In genomic region chr10:123562811-123563580, GRCh38 we compare ENCODE assay signal across 17 cellular contexts.
"Had no signal": no experiment of that assay in that cellular context is flagged by ENCODE, and none has a peak within 500 bp of the region (broad histone marks: within the 10 kb centered on the region; RNA-seq: fewer than 3 reads in every experiment).

No MANE protein-coding gene starts in this region.

- H3K27ac ChIP-seq: body of pancreas, dorsolateral prefrontal cortex, skin epidermis had no signal

- H3K4me3 Mint-ChIP-seq: activated CD4-positive, alpha-beta T cell treated with anti-CD3 and anti-CD28 coated beads, Interleukin-2, amount 10 ng/mL, durations not matched to agents 7 days and 5 days; activated naive CD4-positive, alpha-beta T cell treated with anti-CD3 and anti-CD28 coated beads for 36 hours; nephron; stimulated activated naive CD8-positive, alpha-beta T cell treated with anti-CD3 and anti-CD28 coated beads, Interleukin-15, Interleukin-2, amounts not matched to agents 100 ng/mL and 50 ng/mL, for 24 hours had no signal

- H3K9me3 Mint-ChIP-seq: activated CD4-positive, alpha-beta T cell treated with anti-CD3 and anti-CD28 coated beads, Interleukin-2, amount 10 ng/mL, durations not matched to agents 7 days and 5 days; activated naive CD4-positive, alpha-beta T cell treated with anti-CD3 and anti-CD28 coated beads for 36 hours; activated T-helper 2 cell treated with anti-CD3 and anti-CD28 coated beads, Interferon-gamma antibody, Interleukin-2, Interleukin-4, amounts not matched to agents 10 μg/mL and 5 μg/mL and 100 μg/mL, durations not matched to agents 14 hours and 24 hours and 36 hours; nephron; stimulated activated naive CD8-positive, alpha-beta T cell treated with anti-CD3 and anti-CD28 coated beads, Interleukin-15, Interleukin-2, amounts not matched to agents 100 ng/mL and 50 ng/mL, for 24 hours had no signal

- H3K27ac Mint-ChIP-seq: activated CD4-positive, alpha-beta T cell treated with anti-CD3 and anti-CD28 coated beads, Interleukin-2, amount 10 ng/mL, durations not matched to agents 7 days and 5 days; activated naive CD4-positive, alpha-beta T cell treated with anti-CD3 and anti-CD28 coated beads for 36 hours; activated T-helper 2 cell treated with anti-CD3 and anti-CD28 coated beads, Interferon-gamma antibody, Interleukin-2, Interleukin-4, amounts not matched to agents 10 μg/mL and 5 μg/mL and 100 μg/mL, durations not matched to agents 14 hours and 24 hours and 36 hours; nephron; progenitor cell of endocrine pancreas; stimulated activated naive CD8-positive, alpha-beta T cell treated with anti-CD3 and anti-CD28 coated beads, Interleukin-15, Interleukin-2, amounts not matched to agents 100 ng/mL and 50 ng/mL, for 24 hours had no signal

- DNase-seq: activated CD4-positive, alpha-beta T cell treated with anti-CD3 and anti-CD28 coated beads, Interleukin-2, amount 10 ng/mL, durations not matched to agents 7 days and 5 days; activated naive CD4-positive, alpha-beta T cell treated with anti-CD3 and anti-CD28 coated beads for 36 hours; body of pancreas; dorsolateral prefrontal cortex; foreskin melanocyte; hypothalamus; midbrain; occipital lobe; stimulated activated CD4-positive, alpha-beta T cell treated with anti-CD3 and anti-CD28 coated beads, Interleukin-15, amount 100 ng/mL, for 24 hours; stimulated activated CD4-positive, alpha-beta T cell treated with anti-CD3 and anti-CD28 coated beads, Interleukin-2, amount 100 ng/mL, for 48 hours; T1000 had no signal

- ATAC-seq: body of pancreas had no signal

- H3K27me3 ChIP-seq: body of pancreas had no signal

- H3K4me1 ChIP-seq: body of pancreas had no signal

- H3K4me3 ChIP-seq: body of pancreas, dorsolateral prefrontal cortex, lung, skin epidermis had no signal

- H3K9me3 ChIP-seq: body of pancreas had no signal

- H3K4me1 Mint-ChIP-seq: activated CD4-positive, alpha-beta T cell treated with anti-CD3 and anti-CD28 coated beads, Interleukin-2, amount 10 ng/mL, durations not matched to agents 7 days and 5 days; nephron had no signal
